In the genomic region with DNA sequence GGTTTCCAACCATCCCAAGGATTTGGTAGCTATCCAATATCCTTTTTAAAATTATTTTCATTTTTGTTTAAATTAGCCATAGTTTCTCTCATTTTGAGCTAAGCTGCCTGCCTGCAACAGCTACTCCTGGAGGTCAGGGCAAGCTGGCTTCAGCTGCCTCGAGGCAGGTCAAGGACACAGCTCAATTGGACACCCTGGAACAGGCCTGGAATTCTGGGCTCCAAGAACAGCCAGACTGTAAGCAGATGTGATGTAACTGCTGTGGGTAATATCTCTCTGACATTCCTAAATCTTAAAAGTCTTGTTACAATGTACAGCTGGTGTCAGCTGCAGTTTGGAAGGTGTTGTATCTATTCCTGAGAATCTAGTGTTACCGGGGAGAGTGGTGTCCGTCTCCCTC, we compare ENCODE assay signal across 24 cellular contexts.
DNase-seq lines count a peak whose midpoint lies in the region; ATAC-seq, FAIRE-seq and TF ChIP-seq lines count a peak whose summit lies in the region.
"Had no signal": no experiment of that assay in that cellular context is flagged by ENCODE, and none has a peak within 500 bp of the region (broad histone marks: within the 10 kb centered on the region; RNA-seq: fewer than 3 reads in every experiment).

No MANE protein-coding gene starts in this region.

- H3K36me3 ChIP-seq in HepG2 (replicated peaks in 1 of 2; ENCODE audit: control insufficient read depth in 1 of 2, insufficient read depth in 2 of 2, low read length in 2 of 2) (no peaks in the 10 kb centered on the region), testis (ENCODE audit: low read depth, missing control alignments) (no peaks in the 10 kb centered on the region)
- H3K36me3 ChIP-seq: BE2C had no signal

- peaks cover 9% of the 10 kb centered on the region; the same call in 1 of the 2 replicates for H3K4me1 ChIP-seq in HepG2 (ENCODE audit: insufficient read depth, low read length)
- peaks cover 8% of the 10 kb centered on the region for H3K4me1 ChIP-seq in testis
- H3K4me1 ChIP-seq: A549, BE2C had no signal

- H3K9me3 ChIP-seq in HepG2 (ENCODE audit: low read length): no peaks in the 10 kb centered on the region
- no peaks in the 10 kb centered on the region for H3K9me3 ChIP-seq in testis
- H3K9me3 ChIP-seq: A549, BE2C had no signal

- no peaks in the 10 kb centered on the region for H4K20me1 ChIP-seq in HepG2 (ENCODE audit: insufficient read depth, low read length)
- H4K20me1 ChIP-seq: BLaER1 treated with 17β-estradiol and CSF1 and Interleukin-3, amounts not matched to agents 10 nM and 100 nM had no signal

- H2AFZ ChIP-seq in HepG2 (ENCODE audit: low read length): no peak overlapping the region
- H2AFZ ChIP-seq: GM23248 had no signal

- H3K4me3 ChIP-seq in HepG2 (replicated peaks in 1 of 3; ENCODE audit: insufficient read depth in 1 of 3, low read depth in 2 of 3, low read length in 3 of 3) (no peak overlapping the region), testis (no peak overlapping the region)
- H3K4me3 ChIP-seq: A549; BLaER1 treated with 17β-estradiol and CSF1 and Interleukin-3, amounts not matched to agents 10 nM and 100 nM; GM23248 had no signal

- H3K27me3 ChIP-seq in HepG2 (ENCODE audit: control insufficient read depth in 1 of 2, insufficient read depth in 2 of 2, low read length in 2 of 2) (peaks cover 0 to 4% of the 10 kb centered on the region in 2 experiments; a peak in 3 of 5 replicates), testis (no peaks in the 10 kb centered on the region)
- H3K27me3 ChIP-seq: BE2C; BLaER1 treated with 17β-estradiol and CSF1 and Interleukin-3, amounts not matched to agents 10 nM and 100 nM had no signal

- POLR2A ChIA-PET in HepG2 (lab: Yijun Ruan, JAX): no interaction called here

- no peak for TF ChIP-seq CTCF in HepG2 (CRISPR knock-in tag; IDR thresholded peaks at IDR 0.05)
- no peak for TF ChIP-seq CTCF in testis (IDR thresholded peaks at IDR 0.05)

- WGBS in HepG2 (ENCODE audit: low lambda C conversion rate): 58% methylated on average over 3 of the region's 3 CpGs
- 23 to 43% methylated on average over 3 of the region's 3 CpGs for WGBS in testis, 2 donors

- ATAC-seq in left ventricle myocardium superior (peak; percentile 41), Right ventricle myocardium superior (ENCODE audit: poor library complexity) (no peak), HepG2 (peak; percentile 66), GM19328 (IDR thresholded peaks at IDR 0.05; ENCODE audit: unreplicated experiment) (no peak)
- ATAC-seq: A549, HCT116 had no signal

- intact Hi-C loops in left ventricle myocardium superior (cut with micrococcal nuclease): no loop called here
- intact Hi-C loops in Right ventricle myocardium superior (cut with DNase I): no loop called here
- intact Hi-C loops in HepG2 (cut with micrococcal nuclease; ENCODE audit: unreplicated experiment): no loop called here
- intact Hi-C loops in testis (cut with DNase I; ENCODE audit: low total_unique reads): no loop called here

- TF ChIP-seq EP300 in HepG2 (IDR thresholded peaks at IDR 0.05; ENCODE audit: low read depth in 2 of 2, low read length in 2 of 2): no peak
- TF ChIP-seq EP300 in HepG2 (CRISPR knock-in tag; IDR thresholded peaks at IDR 0.05; ENCODE audit: borderline replicate concordance): no peak

- H3K9ac ChIP-seq in HepG2 (ENCODE audit: insufficient read depth, low read depth, low read length): no peak overlapping the region
- H3K9ac ChIP-seq: BLaER1 treated with 17β-estradiol and CSF1 and Interleukin-3, amounts not matched to agents 10 nM and 100 nM; GM23248 had no signal

- H3K4me2 ChIP-seq in HepG2 (ENCODE audit: low read depth, low read length): no peak overlapping the region
- H3K4me2 ChIP-seq: A549; BLaER1 treated with 17β-estradiol and CSF1 and Interleukin-3, amounts not matched to agents 10 nM and 100 nM had no signal

- no peaks in the 10 kb centered on the region for H3K79me2 ChIP-seq in HepG2 (ENCODE audit: insufficient read depth, low read length)

- no peak for FAIRE-seq in HepG2 (lab: Jason Lieb, UNC)
- FAIRE-seq: A549, GM12891, GM18507, H1 had no signal

- TF ChIP-seq POLR2A in HepG2 (IDR thresholded peaks at IDR 0.05; ENCODE audit: insufficient read depth in 1 of 2, low read depth in 2 of 2, low read length in 2 of 2) (no peak), testis (IDR thresholded peaks at IDR 0.05) (no peak)

- CTCF ChIA-PET in HepG2 (lab: Yijun Ruan, JAX; ENCODE audit: low intra/inter-chr PET ratio, low total read pairs): no interaction called here

- H3K27ac ChIP-seq in HepG2 (ENCODE audit: extremely low read length, insufficient read depth, low read length) (no peak overlapping the region), testis (no peak overlapping the region)
- H3K27ac ChIP-seq: A549; BLaER1 treated with 17β-estradiol and CSF1 and Interleukin-3, amounts not matched to agents 10 nM and 100 nM; GM23248 had no signal

- DNase-seq in left ventricle myocardium superior (no peak), Right ventricle myocardium superior (no peak), HepG2 (ENCODE audit: low spot score) (no peak), testis (peak; percentile 72), CD1c-positive myeloid dendritic cell (ENCODE audit: extremely low spot score) (no peak)
- DNase-seq: 8988T; ACHN; AML-193; BE2C; Calu3; CD4-positive, alpha-beta memory T cell; COR-L47; DMS53; DMS79 treated with DMSO at 0.1 percent for 48 hours; GF-D8; GM23248; H7 had no signal

- BruUV-seq in HepG2 (replicated peaks; lab: Mats Ljungman, UMichigan): no TSS peak

- in situ Hi-C loops in HepG2 (cut with HindIII; ENCODE audit: extremely low pct_ligation_motif_present, low pct_unique_long_range_greater_than_20kb): no loop called here

- no peak for TF ChIP-seq RAD21 in HepG2 (CRISPR knock-in tag; IDR thresholded peaks at IDR 0.05)

TF ChIP-seq in HepG2, 621 proteins besides CTCF, POLR2A, EP300 and RAD21:
- no peak for TF ChIP-seq ZNF138 (CRISPR knock-in tag; IDR thresholded peaks at IDR 0.05; ENCODE audit: low read depth)
- TF ChIP-seq, protein P1, sequence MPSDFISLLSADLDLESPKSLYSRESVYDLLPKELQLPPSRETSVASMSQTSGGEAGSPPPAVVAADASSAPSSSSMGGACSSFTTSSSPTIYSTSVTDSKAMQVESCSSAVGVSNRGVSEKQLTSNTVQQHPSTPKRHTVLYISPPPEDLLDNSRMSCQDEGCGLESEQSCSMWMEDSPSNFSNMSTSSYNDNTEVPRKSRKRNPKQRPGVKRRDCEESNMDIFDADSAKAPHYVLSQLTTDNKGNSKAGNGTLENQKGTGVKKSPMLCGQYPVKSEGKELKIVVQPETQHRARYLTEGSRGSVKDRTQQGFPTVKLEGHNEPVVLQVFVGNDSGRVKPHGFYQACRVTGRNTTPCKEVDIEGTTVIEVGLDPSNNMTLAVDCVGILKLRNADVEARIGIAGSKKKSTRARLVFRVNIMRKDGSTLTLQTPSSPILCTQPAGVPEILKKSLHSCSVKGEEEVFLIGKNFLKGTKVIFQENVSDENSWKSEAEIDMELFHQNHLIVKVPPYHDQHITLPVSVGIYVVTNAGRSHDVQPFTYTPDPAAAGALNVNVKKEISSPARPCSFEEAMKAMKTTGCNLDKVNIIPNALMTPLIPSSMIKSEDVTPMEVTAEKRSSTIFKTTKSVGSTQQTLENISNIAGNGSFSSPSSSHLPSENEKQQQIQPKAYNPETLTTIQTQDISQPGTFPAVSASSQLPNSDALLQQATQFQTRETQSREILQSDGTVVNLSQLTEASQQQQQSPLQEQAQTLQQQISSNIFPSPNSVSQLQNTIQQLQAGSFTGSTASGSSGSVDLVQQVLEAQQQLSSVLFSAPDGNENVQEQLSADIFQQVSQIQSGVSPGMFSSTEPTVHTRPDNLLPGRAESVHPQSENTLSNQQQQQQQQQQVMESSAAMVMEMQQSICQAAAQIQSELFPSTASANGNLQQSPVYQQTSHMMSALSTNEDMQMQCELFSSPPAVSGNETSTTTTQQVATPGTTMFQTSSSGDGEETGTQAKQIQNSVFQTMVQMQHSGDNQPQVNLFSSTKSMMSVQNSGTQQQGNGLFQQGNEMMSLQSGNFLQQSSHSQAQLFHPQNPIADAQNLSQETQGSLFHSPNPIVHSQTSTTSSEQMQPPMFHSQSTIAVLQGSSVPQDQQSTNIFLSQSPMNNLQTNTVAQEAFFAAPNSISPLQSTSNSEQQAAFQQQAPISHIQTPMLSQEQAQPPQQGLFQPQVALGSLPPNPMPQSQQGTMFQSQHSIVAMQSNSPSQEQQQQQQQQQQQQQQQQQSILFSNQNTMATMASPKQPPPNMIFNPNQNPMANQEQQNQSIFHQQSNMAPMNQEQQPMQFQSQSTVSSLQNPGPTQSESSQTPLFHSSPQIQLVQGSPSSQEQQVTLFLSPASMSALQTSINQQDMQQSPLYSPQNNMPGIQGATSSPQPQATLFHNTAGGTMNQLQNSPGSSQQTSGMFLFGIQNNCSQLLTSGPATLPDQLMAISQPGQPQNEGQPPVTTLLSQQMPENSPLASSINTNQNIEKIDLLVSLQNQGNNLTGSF (CRISPR knock-in tag; IDR thresholded peaks at IDR 0.05): no peak
- TF ChIP-seq ZBTB20 (CRISPR knock-in tag; IDR thresholded peaks at IDR 0.05; ENCODE audit: borderline replicate concordance, low read depth): no peak

Comparison
In these comparisons a context has a peak if more than half of its experiments do, and no peak if none do; other contexts are left out.
1. ATAC-seq: peak in left ventricle myocardium superior (single experiment) and HepG2 (single experiment); none in Right ventricle myocardium superior (single experiment) and GM19328 (single experiment).